8 cellular contexts compared by ENCODE assay signal in the genomic region with DNA sequence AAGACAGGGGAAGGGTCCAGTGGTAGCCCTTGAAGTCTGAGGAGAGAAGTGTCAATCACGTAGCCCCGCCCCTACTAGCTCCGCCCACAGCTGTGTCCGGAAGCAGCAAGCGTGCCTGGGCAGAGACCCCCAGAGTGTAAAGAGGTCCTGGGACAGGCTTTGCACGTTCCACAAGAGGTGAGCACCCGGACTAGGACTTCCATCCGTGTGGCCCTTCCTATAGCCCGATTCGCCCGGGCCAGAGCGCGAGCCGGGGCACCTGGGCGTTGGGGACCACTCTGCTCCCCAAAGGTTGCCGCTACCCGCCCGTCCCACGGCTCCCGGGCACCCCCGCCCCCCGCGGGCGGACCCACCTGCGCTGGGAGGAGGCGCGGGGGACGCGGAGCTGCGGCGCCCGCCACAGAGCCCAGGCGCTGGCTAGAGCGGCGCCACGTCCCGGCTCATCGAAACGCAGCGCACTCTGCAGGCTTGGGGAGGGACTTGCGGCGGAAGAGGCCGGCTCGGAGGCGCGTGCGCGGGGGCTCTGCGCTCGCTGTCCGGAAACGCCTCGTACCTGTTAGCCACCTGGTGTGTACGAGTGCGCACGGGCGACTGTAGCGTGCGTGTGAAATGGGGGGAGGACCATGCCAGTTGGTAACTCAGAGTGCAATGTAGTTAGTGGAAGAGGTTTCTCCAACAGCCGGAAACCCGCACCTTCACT. TPM values are rescaled to one million over a fixed set of nuclear protein-coding genes. Genes with fewer than 3 reads are reported as not detected.
A peak's percentile ranks its signal among the peaks of the same experiment; 100 is the strongest.
DNase-seq lines count a peak whose midpoint lies in the region; TF ChIP-seq lines count a peak whose summit lies in the region.

A gene with protein sequence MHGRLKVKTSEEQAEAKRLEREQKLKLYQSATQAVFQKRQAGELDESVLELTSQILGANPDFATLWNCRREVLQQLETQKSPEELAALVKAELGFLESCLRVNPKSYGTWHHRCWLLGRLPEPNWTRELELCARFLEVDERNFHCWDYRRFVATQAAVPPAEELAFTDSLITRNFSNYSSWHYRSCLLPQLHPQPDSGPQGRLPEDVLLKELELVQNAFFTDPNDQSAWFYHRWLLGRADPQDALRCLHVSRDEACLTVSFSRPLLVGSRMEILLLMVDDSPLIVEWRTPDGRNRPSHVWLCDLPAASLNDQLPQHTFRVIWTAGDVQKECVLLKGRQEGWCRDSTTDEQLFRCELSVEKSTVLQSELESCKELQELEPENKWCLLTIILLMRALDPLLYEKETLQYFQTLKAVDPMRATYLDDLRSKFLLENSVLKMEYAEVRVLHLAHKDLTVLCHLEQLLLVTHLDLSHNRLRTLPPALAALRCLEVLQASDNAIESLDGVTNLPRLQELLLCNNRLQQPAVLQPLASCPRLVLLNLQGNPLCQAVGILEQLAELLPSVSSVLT (minus strand): TSS at position 464 of the 700 bp plus-strand sequence. CDS start 482 bp downstream, outside the sequence.

- peak in 1 of 2 experiments; percentile 62; a peak in 2 of 4 replicates for TF ChIP-seq EP300 in SK-N-SH (IDR thresholded peaks at IDR 0.05; ENCODE audit: borderline replicate concordance in 1 of 2, low read depth in 1 of 2, low read length in 1 of 2)

- no peaks in the 10 kb centered on the region; the same call in 1 of the 2 replicates for H3K79me2 ChIP-seq in SK-N-SH (ENCODE audit: insufficient read depth)

- peaks cover 0 to 22% of the 10 kb centered on the region in 2 experiments for H3K36me3 ChIP-seq in SK-N-SH (replicated peaks in 1 of 2; ENCODE audit: control insufficient read depth in 1 of 2, insufficient read depth in 2 of 2, low read length in 1 of 2)
- H3K36me3 ChIP-seq in thymus (ENCODE audit: control insufficient read depth, insufficient read depth): peaks cover 17% of the 10 kb centered on the region

- H3K4me3 Mint-ChIP-seq in HFFc6 (peak within 1 kb of the TSS; percentile 90), glutamatergic neuron (ENCODE audit: unreplicated experiment) (peak within 1 kb of the TSS; percentile 90), osteocyte (ENCODE audit: unreplicated experiment) (peak within 1 kb of the TSS; percentile 93)
- H3K4me3 Mint-ChIP-seq in activated naive CD4-positive, alpha-beta T cell treated with anti-CD3 and anti-CD28 coated beads, Interleukin-2, amount 50 U/mL, for 24 hours: peak within 1 kb of the TSS; percentile 85

- no peak for TF ChIP-seq RAD21 in SK-N-SH (IDR thresholded peaks at IDR 0.05; ENCODE audit: low read length)

- H3K9me3 Mint-ChIP-seq in HFFc6: no peaks in the 10 kb centered on the region
- H3K9me3 Mint-ChIP-seq in activated naive CD4-positive, alpha-beta T cell treated with anti-CD3 and anti-CD28 coated beads, Interleukin-2, amount 50 U/mL, for 24 hours: no peaks in the 10 kb centered on the region
- peaks cover 2% of the 10 kb centered on the region for H3K9me3 Mint-ChIP-seq in glutamatergic neuron (ENCODE audit: unreplicated experiment)
- no peaks in the 10 kb centered on the region for H3K9me3 Mint-ChIP-seq in osteocyte (ENCODE audit: unreplicated experiment)

- TF ChIP-seq CTCF in GM10248 (IDR thresholded peaks at IDR 0.05; ENCODE audit: control extremely low read depth, extremely low read depth, low read depth, missing control alignments) (peak; percentile 88), HFFc6 (IDR thresholded peaks at IDR 0.05) (peak; percentile 80), SK-N-SH (IDR thresholded peaks at IDR 0.05) (peak; percentile 68), glutamatergic neuron (IDR thresholded peaks at IDR 0.05; ENCODE audit: partially characterized antibody, unreplicated experiment) (peak; percentile 58), osteocyte (IDR thresholded peaks at IDR 0.05) (peak; percentile 80)

- WGBS in SK-N-SH (ENCODE audit: low lambda C conversion rate): 4% methylated on average over 13 of the region's 61 CpGs
- WGBS in thymus: under 1% methylated on average over 61 of the region's 61 CpGs

- no peaks in the 10 kb centered on the region for H3K9me2 ChIP-seq in SK-N-SH

- CTCF ChIA-PET in GM10248 (lab: Yijun Ruan, JAX): interaction anchor here (0.8 to 9.2 kb wide), 27 partner anchors 9 to 161 kb away, joined by 3 to 68 read pairs (median 6); a partner anchor contains a TSS
- CTCF ChIA-PET in SK-N-SH (lab: Yijun Ruan, JAX): interaction anchor here (0.5 to 4.9 kb wide), 14 partner anchors 8 to 57 kb away, joined by 3 to 37 read pairs (median 4); a partner anchor contains a TSS

- peak within 1 kb of the TSS; percentile 97 for H3K9ac ChIP-seq in SK-N-SH

- H3K9me3 ChIP-seq in SK-N-SH: no peaks in the 10 kb centered on the region
- H3K9me3 ChIP-seq in thymus (ENCODE audit: control insufficient read depth): no peaks in the 10 kb centered on the region

- H3K27ac ChIP-seq in SK-N-SH (ENCODE audit: low read depth in 2 of 2, low read length in 1 of 2) (peak within 1 kb of the TSS; percentile 87 to 95), thymus (ENCODE audit: low read depth) (peak within 1 kb of the TSS; percentile 99)

- H3K36me3 Mint-ChIP-seq in HFFc6 (ENCODE audit: low read depth) (0 out of 2 replicates have a peak, but pooled peaks cover 4% of the 10 kb centered on the region), glutamatergic neuron (ENCODE audit: unreplicated experiment) (peaks cover 4% of the 10 kb centered on the region), osteocyte (ENCODE audit: unreplicated experiment) (peaks cover 9% of the 10 kb centered on the region)
- peaks cover 5% of the 10 kb centered on the region for H3K36me3 Mint-ChIP-seq in activated naive CD4-positive, alpha-beta T cell treated with anti-CD3 and anti-CD28 coated beads, Interleukin-2, amount 50 U/mL, for 24 hours

- H3K4me1 ChIP-seq in SK-N-SH (ENCODE audit: control insufficient read depth in 1 of 2, insufficient read depth in 2 of 2, low read depth in 1 of 2, low read length in 1 of 2): peaks cover 6 to 10% of the 10 kb centered on the region in 2 experiments; a peak in 2 of 4 replicates
- peaks cover 11% of the 10 kb centered on the region for H3K4me1 ChIP-seq in thymus (ENCODE audit: control insufficient read depth, insufficient read depth, low read length)

- DNase-seq in GM10248 (ENCODE audit: extremely low spot score) (peak; percentile 96), HFFc6 (peak; percentile 75), NAMALWA (ENCODE audit: low spot score) (peak; percentile 93), SK-N-SH (peak; percentile 97), glutamatergic neuron (peak; percentile 90), osteocyte (ENCODE audit: extremely low spot score, unreplicated experiment) (peak; percentile 95)

- H4K20me1 ChIP-seq in SK-N-SH (ENCODE audit: insufficient read depth): no peaks in the 10 kb centered on the region

- H3K27ac Mint-ChIP-seq in HFFc6: peak within 1 kb of the TSS; percentile 95
- H3K27ac Mint-ChIP-seq in activated naive CD4-positive, alpha-beta T cell treated with anti-CD3 and anti-CD28 coated beads, Interleukin-2, amount 50 U/mL, for 24 hours: peak within 1 kb of the TSS; percentile 96
- H3K27ac Mint-ChIP-seq in glutamatergic neuron (ENCODE audit: unreplicated experiment): peak within 1 kb of the TSS; percentile 84
- peak within 1 kb of the TSS; percentile 92 for H3K27ac Mint-ChIP-seq in osteocyte (ENCODE audit: unreplicated experiment)

- POLR2A ChIA-PET in GM10248 (lab: Yijun Ruan, JAX) (interaction anchor here (0.5 to 2.0 kb wide), 8 partner anchors 10 to 159 kb away, joined by 3 to 13 read pairs (median 5); a partner anchor contains a TSS), SK-N-SH (lab: Yijun Ruan, JAX) (interaction anchor here (0.7 to 1.7 kb wide), 13 partner anchors 9 to 157 kb away, joined by 3 to 23 read pairs (median 4); a partner anchor contains a TSS)

- peak within 1 kb of the TSS; percentile 96 for H2AFZ ChIP-seq in SK-N-SH (ENCODE audit: low read depth)

- peak within 1 kb of the TSS; percentile 82 to 83 for H3K4me3 ChIP-seq in SK-N-SH (ENCODE audit: low read depth in 2 of 2, low read length in 1 of 2)
- H3K4me3 ChIP-seq in thymus (ENCODE audit: low read length): peak within 1 kb of the TSS; percentile 83

- H3K27me3 Mint-ChIP-seq in HFFc6 (ENCODE audit: insufficient read depth): peaks cover 5% of the 10 kb centered on the region
- no peaks in the 10 kb centered on the region for H3K27me3 Mint-ChIP-seq in activated naive CD4-positive, alpha-beta T cell treated with anti-CD3 and anti-CD28 coated beads, Interleukin-2, amount 50 U/mL, for 24 hours
- H3K27me3 Mint-ChIP-seq in glutamatergic neuron (ENCODE audit: unreplicated experiment): peaks cover 13% of the 10 kb centered on the region
- H3K27me3 Mint-ChIP-seq in osteocyte (ENCODE audit: unreplicated experiment): no peaks in the 10 kb centered on the region

- H3K27me3 ChIP-seq in SK-N-SH (ENCODE audit: insufficient read depth) (no peaks in the 10 kb centered on the region), thymus (ENCODE audit: control insufficient read depth, insufficient read depth) (no peaks in the 10 kb centered on the region)

- no peaks in the 10 kb centered on the region for H3F3A ChIP-seq in SK-N-SH (replicated peaks; ENCODE audit: insufficient read depth)

- peak within 1 kb of the TSS; percentile 88 for H3K4me2 ChIP-seq in SK-N-SH

- H3K4me1 Mint-ChIP-seq in HFFc6 (ENCODE audit: low read depth) (peaks cover 34% of the 10 kb centered on the region), glutamatergic neuron (ENCODE audit: low read depth, unreplicated experiment) (peaks cover 4% of the 10 kb centered on the region), osteocyte (ENCODE audit: unreplicated experiment) (peaks cover 14% of the 10 kb centered on the region)
- H3K4me1 Mint-ChIP-seq in activated naive CD4-positive, alpha-beta T cell treated with anti-CD3 and anti-CD28 coated beads, Interleukin-2, amount 50 U/mL, for 24 hours: peaks cover 45% of the 10 kb centered on the region

TF ChIP-seq in SK-N-SH, 30 proteins besides CTCF, POLR2A, EP300 and RAD21 (continues in another document):
- TF ChIP-seq RXRA (IDR thresholded peaks at IDR 0.05; ENCODE audit: borderline replicate concordance, low read depth): no peak

RNA-seq across cellular contexts. Expression of the gene that starts here (rescaled TPM):
- 10 to 100 TPM; 25.4 to 31.4 (median 27.3) TPM for total RNA-seq in HFFc6 (2021; fragmentation: NEBNext Ultra II Directional; extraction: Animal tissue kit (Norgen Biotek cat#: 25700))
- polyA plus RNA-seq in SK-N-SH (2012; rRNA removed) (54.9 and 59.4 TPM in 2 replicates), thymus (40.4 TPM)
- 14.4 and 23.2 TPM in 2 replicates for polyA plus RNA-seq in SK-N-SH (2012; cell fraction: cytosol; rRNA removed)
- polyA plus RNA-seq in SK-N-SH (2012; cell fraction: nucleus; rRNA removed): 193 and 263 TPM in 2 replicates
- total RNA-seq in glutamatergic neuron (ENCODE audit: unreplicated experiment) (30.3 TPM), osteocyte (26.1 and 30.8 TPM in 2 replicates)

Comparison
In these comparisons a context has a peak if more than half of its experiments do, and no peak if none do; other contexts are left out.
1. Peak in every context shown above with its lines: DNase-seq, H3K4me3 ChIP-seq and H3K27ac ChIP-seq.